In genomic region chr1:11907275-11908138, GRCh38 we compare ENCODE assay signal across 1 cellular context.
TF ChIP-seq lines count a peak whose summit lies in the region.

No MANE protein-coding gene starts in this region.

TF ChIP-seq in IMR-90, 13 proteins besides CTCF, POLR2A, EP300 and RAD21 (continued from another document):
- TF ChIP-seq SMC3 (IDR thresholded peaks at IDR 0.05; ENCODE audit: low read depth, low read length): peak; percentile 60
- no peak for TF ChIP-seq RFX5 (IDR thresholded peaks at IDR 0.05; ENCODE audit: low read depth, low read length)
- peak; percentile 10; the same call in 1 of the 2 replicates for TF ChIP-seq USF2 (IDR thresholded peaks at IDR 0.05; ENCODE audit: low read depth, low read length)
